In the genomic region with DNA sequence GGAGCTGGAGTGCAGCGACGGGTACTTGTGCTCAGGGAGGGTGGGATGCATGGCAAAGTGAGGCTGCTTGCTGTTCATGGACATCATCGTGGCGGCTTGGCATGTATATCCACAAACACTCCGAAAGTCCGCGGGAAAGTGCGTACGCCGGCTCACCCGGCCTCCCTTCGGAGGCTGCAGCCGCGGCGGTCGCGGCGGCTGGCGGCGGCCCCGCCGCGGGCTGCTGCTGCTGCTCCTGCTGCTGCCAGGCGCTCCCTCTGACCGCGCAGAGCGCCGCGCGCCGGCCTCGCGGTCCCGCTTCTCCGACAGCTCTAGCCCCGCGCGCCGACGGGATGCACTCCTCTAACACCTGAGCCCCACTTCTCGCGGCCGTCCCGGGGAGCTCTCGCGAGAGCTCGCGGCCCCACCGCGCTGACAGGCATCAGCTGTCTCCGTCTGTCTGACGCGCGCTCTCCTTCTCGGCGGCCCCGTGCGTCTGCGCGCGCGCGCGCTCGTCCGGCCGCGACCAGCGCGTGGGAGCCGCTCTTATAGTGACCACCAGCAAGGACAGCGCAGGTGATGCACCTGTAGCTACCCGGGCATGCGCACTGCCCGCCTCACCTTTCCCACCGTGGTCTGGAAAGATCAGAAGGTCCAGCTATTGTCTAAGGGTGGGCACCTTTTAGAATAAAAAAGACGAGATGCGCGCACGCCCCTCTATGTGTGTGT, we compare ENCODE assay signal across 8 cellular contexts. TPM values are rescaled to one million over a fixed set of nuclear protein-coding genes. Genes with fewer than 3 reads are reported as not detected.
DNase-seq lines count a peak whose midpoint lies in the region; ATAC-seq lines count a peak whose summit lies in the region.

Gene POU4F1 (minus strand): TSS at position 313 of the 708 bp plus-strand sequence. CDS start 226 bp downstream, at position 87.

- H3K4me1 ChIP-seq in HUES64 (ENCODE audit: insufficient read depth, low read length) (peaks cover 28% of the 10 kb centered on the region), GM23248 (ENCODE audit: insufficient read depth) (no peaks in the 10 kb centered on the region)

- peaks cover 0 to 3% (median 0%) of the 10 kb centered on the region in 3 donors for H3K36me3 Mint-ChIP-seq in immature natural killer cell

- H4K20me1 ChIP-seq in GM23248 (ENCODE audit: insufficient read depth), result no peaks in the 10 kb centered on the region

- peaks cover 0 to 22% (median 1%) of the 10 kb centered on the region in 6 donors for H3K9me3 Mint-ChIP-seq in immature natural killer cell

- WGBS in HUES64, result under 1% methylated on average over 80 of the region's 80 CpGs
- WGBS in GM23248 (ENCODE audit: low coverage in 1 of 2, low lambda C conversion rate in 2 of 2, missing lambda C conversion rate in 2 of 2), 2 experiments, result 6 to 10% methylated on average over 72 of the region's 80 CpGs

- H3K4me1 Mint-ChIP-seq in immature natural killer cell, result peaks cover 32 to 55% of the 10 kb centered on the region in 2 donors

- peak within 1 kb of the TSS in 4 of 6 donors; percentile 25 to 71 (median 44) for H3K27ac Mint-ChIP-seq in immature natural killer cell

- no peak within 1 kb of the TSS for H3K9ac ChIP-seq in HUES64 (ENCODE audit: low read depth, low read length)
- H3K9ac ChIP-seq in GM23248, result no peak within 1 kb of the TSS

- H3K27me3 Mint-ChIP-seq in immature natural killer cell (ENCODE audit: low read depth in 3 of 3), result peaks cover 45 to 67% (median 48%) of the 10 kb centered on the region in 3 donors

- DNase-seq in DMS 273 treated with DMSO at 0.1 percent for 48 hours (lab: John Stamatoyannopoulos, UW), result peak; percentile 32
- peak; percentile 47 for DNase-seq in RPMI7951 (ENCODE audit: low read depth)
- DNase-seq in activated naive CD4-positive, alpha-beta T cell treated with anti-CD3 and anti-CD28 coated beads, Interleukin-2, amount 50 U/mL, for 16 hours, result peak; percentile 61
- DNase-seq in immature natural killer cell, result peak in 2 of 3 donors; percentile 25 to 36
- DNase-seq in stimulated activated CD4-positive, alpha-beta T cell treated with anti-CD3 and anti-CD28 coated beads, Interleukin-2, amount 100 ng/mL, for 48 hours, result peak; percentile 53 to 72
- no peak for DNase-seq in GM23248

- peak within 1 kb of the TSS; percentile 85 to 93 (median 91) for H3K4me3 Mint-ChIP-seq in immature natural killer cell

- H3K27me3 ChIP-seq in HUES64 (ENCODE audit: insufficient read depth, low read length) (peaks cover 99% of the 10 kb centered on the region), GM23248 (replicated peaks; ENCODE audit: insufficient read depth) (peaks cover 91% of the 10 kb centered on the region)

- no peaks in the 10 kb centered on the region for H3K9me2 ChIP-seq in GM23248 (ENCODE audit: insufficient read depth)

- H3K36me3 ChIP-seq in HUES64 (ENCODE audit: insufficient read depth, low read length) (no peaks in the 10 kb centered on the region), GM23248 (ENCODE audit: low read depth) (no peaks in the 10 kb centered on the region)

- H3K4me3 ChIP-seq in HUES64 (ENCODE audit: low read length), result peak within 1 kb of the TSS; percentile 56
- H3K4me3 ChIP-seq in GM23248, result no peak within 1 kb of the TSS

- H3K4me2 ChIP-seq in GM23248 (ENCODE audit: unreplicated experiment), result no peak within 1 kb of the TSS

- in situ Hi-C loops in GM23248 (cut with MboI), result no loop called here

- H3K79me2 ChIP-seq in GM23248 (ENCODE audit: insufficient read depth), result no peaks in the 10 kb centered on the region

- no peak within 1 kb of the TSS for H2AFZ ChIP-seq in GM23248

- H3K27ac ChIP-seq in HUES64 (ENCODE audit: low read depth, low read length) (no peak within 1 kb of the TSS), GM23248 (no peak within 1 kb of the TSS)

- ATAC-seq in GM21515 (IDR thresholded peaks at IDR 0.05; ENCODE audit: unreplicated experiment), result peak; percentile 88

- H3K9me3 ChIP-seq in HUES64 (ENCODE audit: insufficient read depth, low read depth, low read length), result no peaks in the 10 kb centered on the region
- no peaks in the 10 kb centered on the region for H3K9me3 ChIP-seq in GM23248 (ENCODE audit: low read depth)

- H3F3A ChIP-seq in GM23248 (ENCODE audit: insufficient read depth), result 0 out of 2 replicates have a peak, but pooled peaks cover 9% of the 10 kb centered on the region

RNA-seq across cellular contexts. Expression of gene POU4F1, which starts in this region (rescaled TPM):
- polyA plus RNA-seq in HUES64 (2013, experiment 1 of 2), result 0.30 TPM
- 0.57 TPM for polyA plus RNA-seq in HUES64 (2013, experiment 2 of 2)
- total RNA-seq in RPMI7951 (2014; rRNA removed; shearing (Covaris generic)), result 0.10 TPM in 1 of 2 replicates, not detected in the other
- polyA plus RNA-seq in immature natural killer cell (not detected), GM23248 (2016; fragmentation: Nextera tagmentation; extraction: Ambion mirVana) (not detected in 2 replicates)
- total RNA-seq in GM23248 (2014; rRNA removed; shearing (Covaris generic)), result not detected in 2 replicates

Comparison
In these comparisons a context has a peak if more than half of its experiments do, and no peak if none do; other contexts are left out.
1. Peak in DNase-seq in RPMI7951; RNA of the gene not detected or under 1 TPM.
2. Peak in DNase-seq in immature natural killer cell; RNA of the gene not detected or under 1 TPM.